In the genomic region with DNA sequence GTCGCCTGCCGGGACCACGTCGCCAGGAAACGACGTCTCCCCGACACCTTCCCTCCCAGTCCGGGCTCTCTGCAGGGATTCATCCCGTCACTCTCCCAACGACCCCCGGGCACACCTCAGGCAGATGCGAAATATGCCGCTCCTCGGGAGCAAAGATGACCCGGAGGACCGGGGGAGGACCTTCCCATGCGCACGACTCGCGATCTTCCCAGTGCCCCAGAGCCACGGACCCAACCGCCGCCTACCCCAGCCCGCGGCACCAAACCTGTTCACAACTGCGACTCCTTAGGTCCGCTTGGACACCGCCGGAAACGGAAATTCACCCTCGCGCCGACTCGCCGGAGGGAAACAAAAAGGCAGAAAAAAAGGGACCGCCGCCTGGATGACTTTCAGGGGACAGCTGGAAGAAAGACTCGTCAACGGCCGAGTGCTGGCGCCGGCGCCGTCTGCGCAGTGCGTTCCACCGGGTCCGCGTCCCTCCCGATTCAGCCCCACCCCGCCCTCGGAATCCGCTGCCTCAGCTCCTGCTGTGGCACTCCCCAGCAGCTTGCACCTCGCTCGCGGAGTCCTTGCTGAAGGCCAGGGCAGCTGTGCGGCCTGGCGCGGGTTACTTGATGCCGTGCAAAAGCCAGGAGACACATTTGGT, we compare ENCODE assay signal across 8 cellular contexts. TPM values are rescaled to one million over a fixed set of nuclear protein-coding genes. Genes with fewer than 3 reads are reported as not detected.
A peak's percentile ranks its signal among the peaks of the same experiment; 100 is the strongest.
DNase-seq lines count a peak whose midpoint lies in the region; ATAC-seq and TF ChIP-seq lines count a peak whose summit lies in the region.
"Not testable (repeated sequence)": the region's sequence is repeated elsewhere in the genome, so short reads cannot be mapped to it uniquely, and the experiment has no call there.

No MANE protein-coding gene starts in this region.

- H3K9me3 ChIP-seq in left ventricle myocardium inferior (replicated peaks): not testable (repeated sequence)

- not testable (repeated sequence) for H3K27me3 ChIP-seq in left ventricle myocardium inferior (ENCODE audit: low read depth)

- peak overlapping the region; percentile 78 for H3K4me3 ChIP-seq in left ventricle myocardium inferior

- H3K27me3 Mint-ChIP-seq in type B pancreatic cell: not testable (repeated sequence)

- intact Hi-C loops in left ventricle myocardium inferior (cut with micrococcal nuclease); posterior vena cava (cut with DNase I): not testable (repeated sequence)

- DNase-seq in GM13976 (ENCODE audit: low spot score): peak; percentile 66
- peak; percentile 60 for DNase-seq in NCI-H1436 (lab: John Stamatoyannopoulos, UW)
- peak; percentile 30 to 76 (median 52) for DNase-seq in T-helper 1 cell
- DNase-seq in amygdala (lab: John Stamatoyannopoulos, UW): peak; percentile 7 to 94 (median 72)
- peak; percentile 79 for DNase-seq in left ventricle myocardium inferior
- peak; percentile 94 for DNase-seq in posterior vena cava (ENCODE audit: low spot score)
- DNase-seq in type B pancreatic cell (ENCODE audit: extremely low spot score, unreplicated experiment): peak; percentile 88

- not testable (repeated sequence) for H3K9me3 Mint-ChIP-seq in type B pancreatic cell

- ATAC-seq in HG02852 (IDR thresholded peaks at IDR 0.05; ENCODE audit: unreplicated experiment): peak; percentile 94

- not testable (repeated sequence) for H3K4me1 ChIP-seq in left ventricle myocardium inferior

- not testable (repeated sequence) for H3K36me3 Mint-ChIP-seq in type B pancreatic cell

- peak overlapping the region; percentile 97 for H3K27ac Mint-ChIP-seq in type B pancreatic cell

- not testable (repeated sequence) for TF ChIP-seq CTCF in GM13976 (IDR thresholded peaks at IDR 0.05; ENCODE audit: borderline replicate concordance, control extremely low read depth, extremely low read depth, insufficient read depth, missing control alignments); left ventricle myocardium inferior (IDR thresholded peaks at IDR 0.05; ENCODE audit: borderline replicate concordance); type B pancreatic cell (conservative IDR thresholded peaks at IDR 0.05)

- H3K4me3 Mint-ChIP-seq in type B pancreatic cell: peak overlapping the region; percentile 97

- H3K4me1 Mint-ChIP-seq in type B pancreatic cell (ENCODE audit: unreplicated experiment): not testable (repeated sequence)

- not testable (repeated sequence) for H3K36me3 ChIP-seq in left ventricle myocardium inferior

- in situ Hi-C loops in GM13976 (cut with MboI; ENCODE audit: low sequenced_read_pairs, unreplicated experiment): not testable (repeated sequence)

- peak overlapping the region; percentile 86 for H3K27ac ChIP-seq in left ventricle myocardium inferior (replicated peaks)

RNA-seq across cellular contexts. Expression of a gene that starts 29.9 kb away (rescaled TPM):
- total RNA-seq in left ventricle myocardium inferior (1.6 TPM), posterior vena cava (1 to 10 TPM; 3.7 to 5.8 TPM), type B pancreatic cell (ENCODE audit: low replicate concordance) (8.4 and 14.2 TPM in 2 replicates)

Comparison
In these comparisons a context has a peak if more than half of its experiments do, and no peak if none do; other contexts are left out.
1. Peak in every context shown above with its lines: DNase-seq, ATAC-seq, H3K4me3 ChIP-seq and H3K27ac ChIP-seq.